10 cellular contexts compared by ENCODE assay signal in the genomic region with DNA sequence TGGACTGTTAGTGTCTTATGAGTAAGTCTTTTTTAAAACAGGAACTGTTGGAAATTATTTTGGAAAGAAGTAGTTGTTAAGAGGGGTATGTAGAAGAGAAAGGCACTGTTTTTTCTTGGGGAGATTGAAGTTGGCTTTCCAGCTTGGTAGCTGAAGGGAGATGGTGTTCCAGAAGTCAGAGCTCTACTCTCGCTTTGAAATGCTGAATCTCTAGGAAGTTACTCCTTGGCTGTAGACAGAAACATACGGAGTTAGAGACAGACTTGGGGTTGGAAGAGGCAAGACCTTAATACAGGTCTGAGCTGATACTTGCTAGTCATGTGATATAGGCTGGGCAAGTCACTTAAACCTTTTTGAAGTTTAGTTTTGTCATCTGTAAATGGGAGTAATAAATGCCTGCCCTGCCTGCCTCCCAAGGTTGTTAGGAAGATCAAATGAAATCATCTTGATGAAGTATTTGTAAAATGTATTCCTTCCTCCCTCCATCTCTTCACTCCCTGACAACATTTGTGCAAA. TPM values are rescaled to one million over a fixed set of nuclear protein-coding genes. Genes with fewer than 3 reads are reported as not detected.
DNase-seq lines count a peak whose midpoint lies in the region; ATAC-seq, FAIRE-seq and TF ChIP-seq lines count a peak whose summit lies in the region.
"Had no signal": no experiment of that assay in that cellular context is flagged by ENCODE, and none has a peak within 500 bp of the region (broad histone marks: within the 10 kb centered on the region; RNA-seq: fewer than 3 reads in every experiment).

No MANE protein-coding gene starts in this region.

- intact Hi-C loops in mammary epithelial cell (cut with micrococcal nuclease), result loop anchor here (1.0 kb wide), 2 partner anchors 29 to 49 kb away; partner anchors contain the start of genes HTD2 and RPP14
- intact Hi-C loops in naive thymus-derived CD4-positive, alpha-beta T cell (cut with micrococcal nuclease), result no loop called here

- dilution Hi-C loops in mammary epithelial cell (cut with HindIII; ENCODE audit: low sequenced_read_pairs), result loop anchor here (5.0 kb wide), 1 partner anchor 47 kb away; no protein-coding TSS in a partner anchor

- H3K9ac ChIP-seq in KMS-11 (no peak overlapping the region), mammary epithelial cell (ENCODE audit: insufficient read depth, low read length) (peak overlapping the region; percentile 36)
- H3K9ac ChIP-seq: neural progenitor cell had no signal

- no peak for FAIRE-seq in frontal cortex (lab: Jason Lieb, UNC)

- no peaks in the 10 kb centered on the region for H3K27me3 Mint-ChIP-seq in naive thymus-derived CD4-positive, alpha-beta T cell

- POLR2A ChIA-PET in naive thymus-derived CD4-positive, alpha-beta T cell (lab: Charles Lee), result interaction anchor here (2.2 kb wide), 1 partner anchor 29 kb away, joined by 7 read pairs; the partner anchor contains the start of genes HTD2 and RPP14

- H3K36me3 ChIP-seq in ACC112 (ENCODE audit: insufficient read depth, low read length) (no peaks in the 10 kb centered on the region), KMS-11 (ENCODE audit: insufficient read depth) (no peaks in the 10 kb centered on the region), mammary epithelial cell (ENCODE audit: insufficient read depth, low read length) (no peaks in the 10 kb centered on the region)
- peaks cover 0 to 4% (median 0%) of the 10 kb centered on the region in 3 experiments for H3K36me3 ChIP-seq in naive thymus-derived CD4-positive, alpha-beta T cell (ENCODE audit: control insufficient read depth in 2 of 3, insufficient read depth in 3 of 3, low read length in 3 of 3)
- H3K36me3 ChIP-seq: neural progenitor cell had no signal

- TF ChIP-seq POLR2A in erythroblast (IDR thresholded peaks at IDR 0.05; ENCODE audit: low read length), result no peak

- H3K4me1 ChIP-seq in ACC112 (ENCODE audit: control insufficient read depth, insufficient read depth, low read length, unreplicated experiment) (peaks cover 30% of the 10 kb centered on the region), KMS-11 (ENCODE audit: low read depth, poor library complexity, severe bottlenecking) (peaks cover 24% of the 10 kb centered on the region), mammary epithelial cell (ENCODE audit: insufficient read depth, low read length) (peaks cover 34% of the 10 kb centered on the region)
- H3K4me1 ChIP-seq in naive thymus-derived CD4-positive, alpha-beta T cell (ENCODE audit: control insufficient read depth in 2 of 2, insufficient read depth in 2 of 2, low read length in 2 of 2), result peaks cover 20 to 22% of the 10 kb centered on the region in 2 donors

- no peaks in the 10 kb centered on the region for H3K27me3 ChIP-seq in ACC112 (ENCODE audit: insufficient read depth, low read length)
- H3K27me3 ChIP-seq in KMS-11 (ENCODE audit: insufficient read depth, low read depth), result no peaks in the 10 kb centered on the region
- H3K27me3 ChIP-seq in mammary epithelial cell (ENCODE audit: insufficient read depth, low read length), result no peaks in the 10 kb centered on the region
- no peaks in the 10 kb centered on the region for H3K27me3 ChIP-seq in naive thymus-derived CD4-positive, alpha-beta T cell (ENCODE audit: control insufficient read depth in 2 of 2, insufficient read depth in 2 of 2, low read length in 2 of 2)

- H2AFZ ChIP-seq in ACC112 (ENCODE audit: low read length, unreplicated experiment), result peak overlapping the region; percentile 6
- H2AFZ ChIP-seq in KMS-11 (ENCODE audit: low read depth), result no peak overlapping the region
- H2AFZ ChIP-seq in mammary epithelial cell (ENCODE audit: low read depth, low read length), result peak overlapping the region; percentile 34
- H2AFZ ChIP-seq: neural progenitor cell had no signal

- DNase-seq in mammary epithelial cell (no peak), erythroblast (lab: John Stamatoyannopoulos, UW) (no peak), NAMALWA (ENCODE audit: low spot score) (no peak), frontal cortex (ENCODE audit: low spot score in 2 of 2) (no peak), T-helper 9 cell (no peak)
- no peak for DNase-seq in naive thymus-derived CD4-positive, alpha-beta T cell
- DNase-seq: DMS79 treated with DMSO at 0.1 percent for 48 hours had no signal

- H3K4me3 Mint-ChIP-seq in naive thymus-derived CD4-positive, alpha-beta T cell, result peak overlapping the region in 7 of 10 donors; percentile 15 to 100 (median 62)

- ATAC-seq in naive thymus-derived CD4-positive, alpha-beta T cell, result no peak

- H3K36me3 Mint-ChIP-seq in naive thymus-derived CD4-positive, alpha-beta T cell, result peaks cover 0 to 14% (median 13%) of the 10 kb centered on the region in 5 donors
- H3K36me3 Mint-ChIP-seq: neural progenitor cell had no signal

- H3K4me3 ChIP-seq in ACC112 (ENCODE audit: low read depth, low read length), result peak overlapping the region; percentile 81
- no peak overlapping the region for H3K4me3 ChIP-seq in KMS-11 (IDR thresholded peaks at IDR 0.05; ENCODE audit: insufficient read depth, low read depth, low read length)
- peak overlapping the region in 2 of 3 experiments; percentile 6 to 19 for H3K4me3 ChIP-seq in mammary epithelial cell (replicated peaks in 1 of 3; ENCODE audit: insufficient read depth in 1 of 3, low read depth in 2 of 3, low read length in 3 of 3)
- H3K4me3 ChIP-seq in naive thymus-derived CD4-positive, alpha-beta T cell (ENCODE audit: low read length), result no peak overlapping the region
- H3K4me3 ChIP-seq: neural progenitor cell had no signal

- 70% methylated on average over 2 of the region's 2 CpGs for WGBS in mammary epithelial cell (ENCODE audit: low coverage, missing lambda C conversion rate)

- peaks cover 30 to 47% (median 41%) of the 10 kb centered on the region in 7 donors for H3K4me1 Mint-ChIP-seq in naive thymus-derived CD4-positive, alpha-beta T cell

- no peaks in the 10 kb centered on the region for H3K9me3 Mint-ChIP-seq in naive thymus-derived CD4-positive, alpha-beta T cell
- H3K9me3 Mint-ChIP-seq: neural progenitor cell had no signal

- H3K27ac ChIP-seq in ACC112 (ENCODE audit: low read depth, low read length), result peak overlapping the region; percentile 98
- no peak overlapping the region; the same call in 1 of the 2 replicates for H3K27ac ChIP-seq in KMS-11
- peak overlapping the region; percentile 94 for H3K27ac ChIP-seq in mammary epithelial cell (ENCODE audit: insufficient read depth, low read depth, low read length)
- H3K27ac ChIP-seq in naive thymus-derived CD4-positive, alpha-beta T cell (ENCODE audit: low read depth, low read length), result no peak overlapping the region
- H3K27ac ChIP-seq: neural progenitor cell had no signal

- H4K20me1 ChIP-seq in KMS-11 (ENCODE audit: insufficient read depth), result no peaks in the 10 kb centered on the region
- H4K20me1 ChIP-seq in mammary epithelial cell (ENCODE audit: insufficient read depth, low read length), result no peaks in the 10 kb centered on the region

- peak overlapping the region in 4 of 9 donors; percentile 11 to 93 (median 34) for H3K27ac Mint-ChIP-seq in naive thymus-derived CD4-positive, alpha-beta T cell
- H3K27ac Mint-ChIP-seq: neural progenitor cell had no signal

- H3K4me2 ChIP-seq in KMS-11 (peak overlapping the region; percentile 59), mammary epithelial cell (ENCODE audit: insufficient read depth, low read depth, low read length) (peak overlapping the region; percentile 83)
- H3K4me2 ChIP-seq: neural progenitor cell had no signal

- in situ Hi-C loops in mammary epithelial cell (cut with MboI; ENCODE audit: low sequenced_read_pairs in 2 of 2), result loop anchor here in 1 of 2 donors (5.0 kb wide), 1 partner anchor 77 kb away; no protein-coding TSS in a partner anchor

- TSS peak; percentile 53 for BruUV-seq in mammary epithelial cell (replicated peaks; lab: Mats Ljungman, UMichigan)

- H3K9me3 ChIP-seq in mammary epithelial cell (replicated peaks; ENCODE audit: insufficient read depth, low read length), result no peaks in the 10 kb centered on the region
- H3K9me3 ChIP-seq in naive thymus-derived CD4-positive, alpha-beta T cell (ENCODE audit: control insufficient read depth in 2 of 3, low read length in 3 of 3), result no peaks in the 10 kb centered on the region

- H3K79me2 ChIP-seq in ACC112 (ENCODE audit: control insufficient read depth, insufficient read depth, low read length, unreplicated experiment) (peaks cover 45% of the 10 kb centered on the region), KMS-11 (ENCODE audit: insufficient read depth, low read depth) (no peaks in the 10 kb centered on the region), mammary epithelial cell (ENCODE audit: insufficient read depth, low read length) (peaks cover 3% of the 10 kb centered on the region)

- TF ChIP-seq CTCF in KMS-11 (conservative IDR thresholded peaks at IDR 0.05; ENCODE audit: low read depth, low read length) (no peak), mammary epithelial cell (conservative IDR thresholded peaks at IDR 0.05 in 1 of 2, IDR thresholded peaks at IDR 0.05 in 1 of 2; ENCODE audit: extremely low read depth in 1 of 2, insufficient read depth in 1 of 2, low read depth in 1 of 2, low read length in 2 of 2) (no peak)

- CTCF ChIA-PET in mammary epithelial cell (lab: Charles Lee; ENCODE audit: low non-redundant PET), result no interaction called here
- CTCF ChIA-PET in naive thymus-derived CD4-positive, alpha-beta T cell (lab: Charles Lee), result interaction anchor here (0.6 to 3.2 kb wide), 2 partner anchors 29 to 168 kb away, joined by 3 to 12 read pairs; partner anchors contain the start of genes HTD2 and RPP14

RNA-seq across cellular contexts. Expression of gene PXK, which starts 2.8 kb away (rescaled TPM):
- 10 to 100 TPM; 39.6 to 42.2 TPM for total RNA-seq in mammary epithelial cell
- polyA plus RNA-seq in mammary epithelial cell, result 12.4 TPM
- polyA minus RNA-seq in mammary epithelial cell, result 6.9 TPM
- 10 to 100 TPM; 17.3 to 38.9 (median 22.3) TPM for total RNA-seq in naive thymus-derived CD4-positive, alpha-beta T cell
- polyA plus RNA-seq in naive thymus-derived CD4-positive, alpha-beta T cell, result 10 to 100 TPM; 23.1 to 26.3 TPM
- 22.0 TPM for total RNA-seq in frontal cortex

RNA-seq across cellular contexts. Expression of gene HTD2, which starts 29.2 kb away (rescaled TPM):
- total RNA-seq in mammary epithelial cell, result 10 to 100 TPM; 10.4 to 18.5 TPM
- polyA plus RNA-seq in mammary epithelial cell, result 8.1 TPM
- polyA minus RNA-seq in mammary epithelial cell, result not detected
- 10 to 100 TPM in 2 of 5 experiments, 1 to 10 TPM in 3; 4.5 to 10.6 (median 9.2) TPM for total RNA-seq in naive thymus-derived CD4-positive, alpha-beta T cell
- polyA plus RNA-seq in naive thymus-derived CD4-positive, alpha-beta T cell, result 10 to 100 TPM; 25.7 to 35.8 TPM
- total RNA-seq in frontal cortex, result 6.5 TPM

RNA-seq across cellular contexts. Expression of gene RPP14, which starts 29.4 kb away (rescaled TPM):
- total RNA-seq in mammary epithelial cell (10 to 100 TPM; 15.5 to 22.1 TPM), frontal cortex (18.8 TPM)
- polyA plus RNA-seq in mammary epithelial cell, result 12.4 TPM
- 33.4 TPM for polyA minus RNA-seq in mammary epithelial cell
- 10 to 100 TPM; 14.8 to 21.6 (median 17.6) TPM for total RNA-seq in naive thymus-derived CD4-positive, alpha-beta T cell
- polyA plus RNA-seq in naive thymus-derived CD4-positive, alpha-beta T cell, result 1 to 10 TPM; 6.8 to 7.1 TPM

Comparison
In these comparisons a context has a peak if more than half of its experiments do, and no peak if none do; other contexts are left out.
1. H3K27ac ChIP-seq: peak in ACC112 (single experiment) and mammary epithelial cell (single experiment); none in KMS-11 (single experiment) and naive thymus-derived CD4-positive, alpha-beta T cell (single experiment).
2. H3K4me3 ChIP-seq: peak in ACC112 (single experiment) and mammary epithelial cell (2 of 3); none in KMS-11 (single experiment) and naive thymus-derived CD4-positive, alpha-beta T cell (single experiment).